In the genomic region with DNA sequence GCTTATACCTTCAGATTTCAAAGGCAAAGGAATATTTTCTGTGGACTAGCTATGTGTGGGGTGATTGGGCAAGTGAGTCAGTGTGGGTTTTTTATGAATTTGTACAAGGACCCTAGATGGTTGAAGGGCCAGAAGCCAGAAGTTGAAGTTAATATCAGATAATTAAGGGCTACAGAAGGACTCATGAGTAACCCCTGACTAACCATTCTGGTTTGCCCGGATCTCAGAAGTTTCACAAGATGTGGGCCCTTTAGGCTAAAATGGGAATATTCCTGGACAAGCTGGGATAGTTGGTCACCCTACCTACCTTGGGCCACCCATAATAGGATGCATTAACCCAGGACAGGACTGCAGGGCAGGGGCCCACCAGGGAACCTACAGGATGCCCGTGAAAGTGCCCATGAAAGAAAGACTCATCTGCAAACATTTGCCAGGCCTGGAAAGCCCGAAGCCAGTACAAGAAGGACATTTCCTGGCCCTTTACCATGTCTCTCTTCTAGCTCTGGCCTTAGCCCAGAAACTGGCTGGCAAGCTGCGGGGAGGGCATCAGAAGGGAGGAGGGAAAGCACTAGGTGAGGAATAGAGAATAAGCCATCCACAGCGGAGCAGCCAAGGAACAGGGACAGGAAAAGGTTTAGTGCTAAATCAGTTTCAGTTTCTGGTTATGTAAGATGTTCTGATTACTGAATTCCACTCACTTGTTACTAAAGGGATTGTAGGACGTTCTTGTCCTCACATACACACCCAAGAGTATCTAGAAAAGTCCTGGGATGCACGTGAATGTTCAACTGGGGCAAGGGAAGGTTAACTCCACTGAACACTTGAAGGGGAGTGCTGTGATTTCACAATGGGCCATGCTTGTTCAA, we compare ENCODE assay signal across 11 cellular contexts. TPM values are rescaled to one million over a fixed set of nuclear protein-coding genes. Genes with fewer than 3 reads are reported as not detected.
DNase-seq lines count a peak whose midpoint lies in the region; ATAC-seq, FAIRE-seq and TF ChIP-seq lines count a peak whose summit lies in the region.
"Had no signal": no experiment of that assay in that cellular context is flagged by ENCODE, and none has a peak within 500 bp of the region (broad histone marks: within the 10 kb centered on the region; RNA-seq: fewer than 3 reads in every experiment).

No MANE protein-coding gene starts in this region.

- no TSS peak for BruUV-seq in endothelial cell of umbilical vein (replicated peaks; lab: Mats Ljungman, UMichigan)

- H4K20me1 ChIP-seq in endothelial cell of umbilical vein (replicated peaks; ENCODE audit: control insufficient read depth, extremely low read depth, insufficient read depth, low read length) = no peaks in the 10 kb centered on the region

- peaks cover 19% of the 10 kb centered on the region for H3K4me1 ChIP-seq in endothelial cell of umbilical vein (ENCODE audit: control insufficient read depth, extremely low read depth, insufficient read depth, low read length)
- no peaks in the 10 kb centered on the region for H3K4me1 ChIP-seq in mucosa of descending colon (ENCODE audit: low read depth)

- dilution Hi-C loops in endothelial cell of umbilical vein (cut with MboI; ENCODE audit: extremely low pct_ligation_motif_present, low sequenced_read_pairs) = no loop called here

- no peaks in the 10 kb centered on the region for H3K27me3 ChIP-seq in BJ (ENCODE audit: control insufficient read depth, insufficient read depth, low read length)
- no peaks in the 10 kb centered on the region for H3K27me3 ChIP-seq in endothelial cell of umbilical vein (ENCODE audit: control insufficient read depth in 2 of 2, insufficient read depth in 2 of 2, low read length in 2 of 2)

- POLR2A ChIA-PET in BJ (lab: Charles Lee) (no interaction called here), endothelial cell of umbilical vein (lab: Charles Lee) (no interaction called here)

- ATAC-seq in mucosa of descending colon = peak; percentile 46
- ATAC-seq in GM19351 (IDR thresholded peaks at IDR 0.05; ENCODE audit: unreplicated experiment) = no peak
- no peak for ATAC-seq in HG03469 (IDR thresholded peaks at IDR 0.05; ENCODE audit: unreplicated experiment)

- FAIRE-seq in endothelial cell of umbilical vein (lab: Jason Lieb, UNC) = peak; percentile 42

- DNase-seq in BJ (ENCODE audit: low read depth) (peak; percentile 47), MV-4-11 (lab: John Stamatoyannopoulos, UW) (peak; percentile 26), endothelial cell of umbilical vein (ENCODE audit: low read depth, low spot score) (peak; percentile 44), mucosa of descending colon (no peak), GOT3 (lab: John Stamatoyannopoulos, UW) (no peak), NCI-H2107 treated with DMSO at 0.1 percent for 48 hours (lab: John Stamatoyannopoulos, UW; ENCODE audit: unreplicated experiment) (no peak)
- DNase-seq: MM.1S had no signal

- H3K4me2 ChIP-seq in endothelial cell of umbilical vein (ENCODE audit: insufficient read depth, low read length) = peak overlapping the region; percentile 39

- H2AFZ ChIP-seq in endothelial cell of umbilical vein (ENCODE audit: low read depth, low read length) = peak overlapping the region; percentile 86

- H3K36me3 ChIP-seq in BJ (ENCODE audit: control insufficient read depth, insufficient read depth, low read length) = no peaks in the 10 kb centered on the region
- H3K36me3 ChIP-seq in endothelial cell of umbilical vein (ENCODE audit: control insufficient read depth in 2 of 2, extremely low read depth in 1 of 2, insufficient read depth in 2 of 2, low read length in 2 of 2) = no peaks in the 10 kb centered on the region
- no peaks in the 10 kb centered on the region for H3K36me3 ChIP-seq in mucosa of descending colon (ENCODE audit: low read depth)
- H3K36me3 ChIP-seq: thoracic aorta had no signal

- TF ChIP-seq POLR2A in endothelial cell of umbilical vein (IDR thresholded peaks at IDR 0.05; ENCODE audit: low read depth, low read length) = no peak

- H3K79me2 ChIP-seq in endothelial cell of umbilical vein (ENCODE audit: control insufficient read depth, insufficient read depth, low read length) = no peaks in the 10 kb centered on the region

- no peak overlapping the region for H3K9ac ChIP-seq in endothelial cell of umbilical vein (replicated peaks; ENCODE audit: extremely low read depth, insufficient read depth, low read length)

- peaks cover 6% of the 10 kb centered on the region for H3K9me3 ChIP-seq in endothelial cell of umbilical vein (replicated peaks; ENCODE audit: control insufficient read depth, insufficient read depth, low read length)
- H3K9me3 ChIP-seq in mucosa of descending colon = no peaks in the 10 kb centered on the region
- H3K9me3 ChIP-seq: thoracic aorta had no signal

- H3K27ac ChIP-seq in endothelial cell of umbilical vein (ENCODE audit: insufficient read depth, low read depth, low read length) = no peak overlapping the region
- H3K27ac ChIP-seq: thoracic aorta had no signal

- intact Hi-C loops in endothelial cell of umbilical vein (cut with micrococcal nuclease) = no loop called here
- intact Hi-C loops in mucosa of descending colon (cut with DNase I, micrococcal nuclease) = loop anchor here in 1 of 2 donors (5.0 kb wide), 1 partner anchor 531 kb away; no protein-coding TSS in a partner anchor

- H3K4me3 ChIP-seq in BJ (ENCODE audit: low read depth, low read length) (no peak overlapping the region), endothelial cell of umbilical vein (replicated peaks in 1 of 3; ENCODE audit: insufficient read depth in 1 of 3, low read depth in 1 of 3, low read length in 3 of 3) (no peak overlapping the region), mucosa of descending colon (no peak overlapping the region)
- H3K4me3 ChIP-seq: thoracic aorta had no signal

- CTCF ChIA-PET in BJ (lab: Yijun Ruan, JAX) = interaction anchor here (1.0 to 1.3 kb wide), 3 partner anchors 24 to 100 kb away, joined by 3 read pairs; no protein-coding TSS in a partner anchor
- CTCF ChIA-PET in endothelial cell of umbilical vein (lab: Charles Lee) = interaction anchor here (1.2 to 2.8 kb wide), 4 partner anchors 105 to 531 kb away, joined by 3 to 13 read pairs (median 4); no protein-coding TSS in a partner anchor

- no peaks in the 10 kb centered on the region for H3K9me1 ChIP-seq in endothelial cell of umbilical vein (replicated peaks; ENCODE audit: control insufficient read depth, extremely low read depth, insufficient read depth, low read length)

- TF ChIP-seq CTCF in BJ (IDR thresholded peaks at IDR 0.05; ENCODE audit: insufficient read depth, low read depth, low read length) (no peak), endothelial cell of umbilical vein (IDR thresholded peaks at IDR 0.05; ENCODE audit: extremely low read depth in 1 of 2, insufficient read depth in 1 of 2, low read depth in 1 of 2, low read length in 2 of 2) (no peak), mucosa of descending colon (IDR thresholded peaks at IDR 0.05) (no peak)

TF ChIP-seq in endothelial cell of umbilical vein, 7 proteins besides CTCF, POLR2A, EP300 and RAD21:
- TF ChIP-seq FOS (IDR thresholded peaks at IDR 0.05; ENCODE audit: borderline replicate concordance, insufficient read depth, low read length) = peak; percentile 30
- TF ChIP-seq GATA2 (IDR thresholded peaks at IDR 0.05; ENCODE audit: insufficient read depth, insufficient read length, low read depth, low read length) = peak; percentile 29
- TF ChIP-seq JUN (IDR thresholded peaks at IDR 0.05; ENCODE audit: borderline replicate concordance, insufficient read depth, insufficient read length, low read depth) = no peak

RNA-seq across cellular contexts. Expression of a gene that starts 33.6 kb away (rescaled TPM):
- polyA plus RNA-seq in BJ (2011; rRNA removed) = not detected in 2 replicates
- not detected in 2 replicates for polyA minus RNA-seq in BJ (2011; rRNA and poly(A)+ RNA removed)
- total RNA-seq in endothelial cell of umbilical vein = not detected in 2 replicates
- polyA plus RNA-seq in endothelial cell of umbilical vein = not detected in 2 replicates
- not detected in 2 replicates for polyA plus RNA-seq in endothelial cell of umbilical vein (2011; cell fraction: cytosol; rRNA removed)
- not detected in 2 replicates for polyA plus RNA-seq in endothelial cell of umbilical vein (2011; cell fraction: nucleus; rRNA removed)
- not detected in 2 replicates for polyA plus RNA-seq in endothelial cell of umbilical vein (2012)
- polyA minus RNA-seq in endothelial cell of umbilical vein = not detected in 2 replicates
- not detected for polyA minus RNA-seq in endothelial cell of umbilical vein (2011; cell fraction: cytosol; rRNA and poly(A)+ RNA removed)
- polyA minus RNA-seq in endothelial cell of umbilical vein (2011; cell fraction: nucleus; rRNA and poly(A)+ RNA removed) = not detected in 2 replicates
- 10 to 100 TPM in 2 of 3 donors, 1 to 10 TPM in 1; 4.1 to 47.4 (median 43.9) TPM for total RNA-seq in mucosa of descending colon
- total RNA-seq: lower leg skin, thoracic aorta had no signal

RNA-seq across cellular contexts. Expression of a gene that starts 44.4 kb away (rescaled TPM):
- 10.3 and 22.3 TPM in 2 replicates for polyA plus RNA-seq in BJ (2011; rRNA removed)
- polyA minus RNA-seq in BJ (2011; rRNA and poly(A)+ RNA removed) = 6.9 and 11.4 TPM in 2 replicates
- 3.0 and 6.2 TPM in 2 replicates for total RNA-seq in endothelial cell of umbilical vein
- polyA plus RNA-seq in endothelial cell of umbilical vein = 0.53 and 0.84 TPM in 2 replicates
- polyA plus RNA-seq in endothelial cell of umbilical vein (2011; cell fraction: cytosol; rRNA removed) = 1.1 and 1.4 TPM in 2 replicates
- polyA plus RNA-seq in endothelial cell of umbilical vein (2011; cell fraction: nucleus; rRNA removed) = 1.9 and 2.4 TPM in 2 replicates
- 1.5 and 4.4 TPM in 2 replicates for polyA plus RNA-seq in endothelial cell of umbilical vein (2012)
- 1.5 and 1.8 TPM in 2 replicates for polyA minus RNA-seq in endothelial cell of umbilical vein
- polyA minus RNA-seq in endothelial cell of umbilical vein (2011; cell fraction: cytosol; rRNA and poly(A)+ RNA removed) = not detected
- polyA minus RNA-seq in endothelial cell of umbilical vein (2011; cell fraction: nucleus; rRNA and poly(A)+ RNA removed) = 1.0 and 1.9 TPM in 2 replicates
- 10 to 100 TPM; 11.4 to 18.3 (median 12.0) TPM for total RNA-seq in mucosa of descending colon

Comparison
In these comparisons a context has a peak if more than half of its experiments do, and no peak if none do; other contexts are left out.
1. DNase-seq: peak in BJ (single experiment), MV-4-11 (single experiment) and endothelial cell of umbilical vein (single experiment); none in mucosa of descending colon (0 of 3), GOT3 (single experiment) and NCI-H2107 treated with DMSO at 0.1 percent for 48 hours (single experiment).